1 cellular context compared by ENCODE assay signal in genomic region chr10:79350407-79351154, GRCh38.
TF ChIP-seq lines count a peak whose summit lies in the region.

No MANE protein-coding gene starts in this region.

TF ChIP-seq in HepG2, 621 proteins besides CTCF, POLR2A, EP300 and RAD21 (continued from another document):
- peak; percentile 68 for TF ChIP-seq AGO2 (optimal IDR thresholded peaks at IDR 0.05; ENCODE audit: low read depth, low read length)
- no peak for TF ChIP-seq PLRG1 (conservative IDR thresholded peaks at IDR 0.05)
- TF ChIP-seq HOXD1 (CRISPR knock-in tag; IDR thresholded peaks at IDR 0.05): no peak
- no peak for TF ChIP-seq HIC2 (CRISPR knock-in tag; IDR thresholded peaks at IDR 0.05; ENCODE audit: low read depth)
- TF ChIP-seq ZNF335 (CRISPR knock-in tag; IDR thresholded peaks at IDR 0.05): no peak
- no peak for TF ChIP-seq REPIN1 (CRISPR knock-in tag; IDR thresholded peaks at IDR 0.05; ENCODE audit: borderline replicate concordance, low read depth)
- no peak for TF ChIP-seq SP4 (CRISPR knock-in tag; IDR thresholded peaks at IDR 0.05)
- no peak for TF ChIP-seq KDM1A (CRISPR knock-in tag; IDR thresholded peaks at IDR 0.05)
- TF ChIP-seq ZNF616 (CRISPR knock-in tag; IDR thresholded peaks at IDR 0.05; ENCODE audit: low read depth): no peak
- no peak for TF ChIP-seq ZNF143 (CRISPR knock-in tag; IDR thresholded peaks at IDR 0.05)
- no peak for TF ChIP-seq ZNF280B (CRISPR knock-in tag; IDR thresholded peaks at IDR 0.05; ENCODE audit: borderline replicate concordance)
- peak; percentile 58 for TF ChIP-seq RBFOX2 (IDR thresholded peaks at IDR 0.05; ENCODE audit: low read depth, low read length)
- TF ChIP-seq ZNF235 (CRISPR knock-in tag; IDR thresholded peaks at IDR 0.05; ENCODE audit: borderline replicate concordance): no peak
- no peak for TF ChIP-seq ZNF496 (CRISPR knock-in tag; IDR thresholded peaks at IDR 0.05; ENCODE audit: insufficient replicate concordance)
- TF ChIP-seq ATAD3A (CRISPR knock-in tag; IDR thresholded peaks at IDR 0.05): no peak
TF ChIP-seq in HepG2: peak in this region for 2.
